ENCODE assay signal across 1 cellular context in the genomic region with DNA sequence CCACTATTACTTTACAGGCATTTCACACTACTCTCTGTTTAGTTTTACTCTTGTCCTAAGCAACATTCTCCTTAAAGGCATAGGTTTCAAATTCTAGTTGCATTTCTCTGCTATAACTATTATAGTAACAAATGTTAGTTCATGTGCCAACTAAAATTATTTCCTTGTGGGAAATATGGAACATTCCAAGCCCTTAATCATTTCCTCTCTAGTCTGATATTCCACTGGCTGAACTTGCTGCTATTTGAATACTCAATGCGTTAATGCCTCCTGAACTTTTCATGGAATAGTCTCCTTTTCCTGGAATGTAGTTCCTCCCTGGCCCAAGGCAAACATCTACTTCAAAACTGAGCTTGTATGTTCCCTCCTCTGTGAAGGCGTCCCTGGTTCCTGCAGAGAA.
TF ChIP-seq lines count a peak whose summit lies in the region.

No MANE protein-coding gene starts in this region.

TF ChIP-seq in IMR-90, 13 proteins besides CTCF, POLR2A, EP300 and RAD21 (continued from another document):
- no peak for TF ChIP-seq ELK1 (IDR thresholded peaks at IDR 0.05; ENCODE audit: borderline replicate concordance, low read depth, low read length)
TF ChIP-seq in IMR-90: peak in this region for 0.
